In the genomic region with DNA sequence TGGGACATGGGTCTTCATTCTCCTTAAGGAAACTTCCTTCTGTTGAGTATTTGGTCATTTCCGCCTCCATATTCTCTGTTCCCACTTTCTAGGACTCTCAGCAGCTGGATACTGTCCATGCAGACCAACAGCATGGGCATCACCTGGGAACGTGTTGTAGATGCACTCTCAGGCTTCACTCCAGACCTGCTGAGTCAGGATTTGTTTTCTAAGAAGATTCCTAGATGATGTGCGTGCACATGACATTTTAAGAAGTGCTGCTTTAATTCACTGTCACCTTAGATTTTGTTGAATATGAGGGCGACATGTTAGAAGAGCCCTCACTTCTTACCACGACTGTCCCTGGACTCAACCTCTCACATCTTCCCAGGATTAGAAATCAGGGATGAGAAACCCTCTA, we compare ENCODE assay signal across 26 cellular contexts. TPM values are rescaled to one million over a fixed set of nuclear protein-coding genes. Genes with fewer than 3 reads are reported as not detected.
"Had no signal": no experiment of that assay in that cellular context is flagged by ENCODE, and none has a peak within 500 bp of the region (broad histone marks: within the 10 kb centered on the region; RNA-seq: fewer than 3 reads in every experiment).

No MANE protein-coding gene starts in this region.

- FAIRE-seq: keratinocyte, small intestine had no signal

- H3K4me1 ChIP-seq: sigmoid colon had no signal

- DNase-seq: heart right ventricle; kidney glomerular epithelial cell; left cardiac atrium; midbrain; mucosa of descending colon; naive thymus-derived CD4-positive, alpha-beta T cell; ovary; right cardiac atrium; sigmoid colon; small intestine; spleen; stimulated activated CD4-positive, alpha-beta T cell treated with anti-CD3 and anti-CD28 coated beads, Interleukin-1b, Interleukin-23, amount 100 ng/mL, for 48 hours; stimulated activated CD4-positive, alpha-beta T cell treated with anti-CD3 and anti-CD28 coated beads, Interleukin-4, amount 100 ng/mL, for 1 hour; stimulated activated naive CD4-positive, alpha-beta T cell treated with Interleukin-2 at 50 U/mL for 16 hours; stimulated activated naive CD8-positive, alpha-beta T cell treated with anti-CD3 and anti-CD28 coated beads, Interleukin-15, amount 100 ng/mL, for 72 hours; substantia nigra; transverse colon; upper lobe of left lung had no signal

- H3K4me3 ChIP-seq: heart right ventricle, hepatocyte, mucosa of descending colon, ovary, sigmoid colon, spleen, transverse colon, upper lobe of left lung, vagina had no signal

- H3K27me3 ChIP-seq: ovary, upper lobe of left lung, vagina had no signal

- H3K9me3 ChIP-seq: mucosa of descending colon, vagina had no signal

- H3K36me3 ChIP-seq: heart right ventricle, ovary, sigmoid colon, spleen, transverse colon, upper lobe of left lung, vagina had no signal

- ATAC-seq: heart right ventricle; left cardiac atrium; left lobe of liver; mucosa of descending colon; naive thymus-derived CD4-positive, alpha-beta T cell; natural killer cell treated with Interleukin-12 subunit alpha and Interleukin-12 subunit beta and Interleukin-15 and Interleukin-18, amount 100 ng/mL, for 72 hours; right cardiac atrium; stimulated activated effector memory CD8-positive, alpha-beta T cell treated with anti-CD3 and anti-CD28 coated beads, Interleukin-12 subunit alpha, Interleukin-12 subunit beta, amount 100 ng/mL, for 72 hours; stimulated activated naive CD8-positive, alpha-beta T cell treated with anti-CD3 and anti-CD28 coated beads, Interleukin-15, amount 100 ng/mL, for 72 hours had no signal

- H3K27ac ChIP-seq: heart right ventricle, hepatocyte, ovary, sigmoid colon, spleen, transverse colon, upper lobe of left lung, vagina had no signal

RNA-seq across cellular contexts. Expression of a gene that starts 10.0 kb away (rescaled TPM):
- total RNA-seq: lung microvascular endothelial cell, myocyte had no signal
